15 cellular contexts compared by ENCODE assay signal in genomic region chr13:53775807-53776206, GRCh38.
"Had no signal": no experiment of that assay in that cellular context is flagged by ENCODE, and none has a peak within 500 bp of the region (broad histone marks: within the 10 kb centered on the region; RNA-seq: fewer than 3 reads in every experiment).

No MANE protein-coding gene starts in this region.

- H3K27ac Mint-ChIP-seq: activated naive CD8-positive, alpha-beta T cell treated with anti-CD3 and anti-CD28 coated beads for 36 hours; activated T-helper 1 cell treated with anti-CD3 and anti-CD28 coated beads, Interleukin-12 subunit alpha, Interleukin-12 subunit beta, Interleukin-2, Interleukin-4 antibody, amounts not matched to agents 30 ng/mL and 10 ng/mL and 1 ng/mL, durations not matched to agents 14 hours and 24 hours and 36 hours; natural killer cell treated with Interleukin-12 subunit alpha and Interleukin-12 subunit beta and Interleukin-15 and Interleukin-18, amount 100 ng/mL, for 72 hours; stimulated activated naive B cell treated with anti-CD40 and anti-IgM and Interleukin-4, amounts not matched to agents 10 μg/mL and 1 μg/mL and 100 μg/mL, for 72 hours had no signal

- H3K9me3 ChIP-seq: esophagus squamous epithelium, right atrium auricular region, tibial artery, uterus had no signal

- H3K4me3 ChIP-seq: coronary artery, esophagus squamous epithelium, right atrium auricular region, tibial artery, uterus had no signal

- H3K36me3 ChIP-seq: esophagus squamous epithelium, right atrium auricular region, tibial artery, uterus had no signal

- H3K27ac ChIP-seq: coronary artery, esophagus squamous epithelium, right atrium auricular region, tibial artery, uterus had no signal

- ATAC-seq: natural killer cell treated with Interleukin-12 subunit alpha and Interleukin-12 subunit beta and Interleukin-15 and Interleukin-18, amount 100 ng/mL, for 72 hours; stimulated activated naive B cell treated with anti-CD40 and anti-IgM and Interleukin-4, amounts not matched to agents 10 μg/mL and 1 μg/mL and 100 μg/mL, for 72 hours had no signal

- DNase-seq: activated CD4-positive, alpha-beta T cell treated with anti-CD3 and anti-CD28 coated beads, Interleukin-2, amount 50 U/mL, for 1 hour; activated naive CD8-positive, alpha-beta T cell treated with anti-CD3 and anti-CD28 coated beads for 36 hours; central memory CD4-positive, alpha-beta T cell; esophagus squamous epithelium; mesenchymal stem cell; nucleus accumbens; stimulated activated CD4-positive, alpha-beta T cell treated with anti-CD3 and anti-CD28 coated beads, Interleukin-2, amount 100 ng/mL, for 48 hours; stimulated activated naive B cell treated with anti-CD40 and anti-IgM and Interleukin-4, amounts not matched to agents 10 μg/mL and 1 μg/mL and 100 μg/mL, for 72 hours; tibial artery; uterus had no signal

- H3K36me3 Mint-ChIP-seq: activated naive CD8-positive, alpha-beta T cell treated with anti-CD3 and anti-CD28 coated beads for 36 hours; brain; stimulated activated naive B cell treated with anti-CD40 and anti-IgM and Interleukin-4, amounts not matched to agents 10 μg/mL and 1 μg/mL and 100 μg/mL, for 72 hours had no signal

- H3K4me3 Mint-ChIP-seq: activated naive CD8-positive, alpha-beta T cell treated with anti-CD3 and anti-CD28 coated beads for 36 hours; activated T-helper 1 cell treated with anti-CD3 and anti-CD28 coated beads, Interleukin-12 subunit alpha, Interleukin-12 subunit beta, Interleukin-2, Interleukin-4 antibody, amounts not matched to agents 30 ng/mL and 10 ng/mL and 1 ng/mL, durations not matched to agents 14 hours and 24 hours and 36 hours; brain; natural killer cell treated with Interleukin-12 subunit alpha and Interleukin-12 subunit beta and Interleukin-15 and Interleukin-18, amount 100 ng/mL, for 72 hours; stimulated activated naive B cell treated with anti-CD40 and anti-IgM and Interleukin-4, amounts not matched to agents 10 μg/mL and 1 μg/mL and 100 μg/mL, for 72 hours had no signal

- H3K27me3 ChIP-seq: esophagus squamous epithelium, right atrium auricular region, tibial artery had no signal

- H3K4me1 ChIP-seq: esophagus squamous epithelium, right atrium auricular region, tibial artery, uterus had no signal

- H3K4me1 Mint-ChIP-seq: activated naive CD8-positive, alpha-beta T cell treated with anti-CD3 and anti-CD28 coated beads for 36 hours; stimulated activated naive B cell treated with anti-CD40 and anti-IgM and Interleukin-4, amounts not matched to agents 10 μg/mL and 1 μg/mL and 100 μg/mL, for 72 hours had no signal

- H3K27me3 Mint-ChIP-seq: activated naive CD8-positive, alpha-beta T cell treated with anti-CD3 and anti-CD28 coated beads for 36 hours; natural killer cell treated with Interleukin-12 subunit alpha and Interleukin-12 subunit beta and Interleukin-15 and Interleukin-18, amount 100 ng/mL, for 72 hours; stimulated activated naive B cell treated with anti-CD40 and anti-IgM and Interleukin-4, amounts not matched to agents 10 μg/mL and 1 μg/mL and 100 μg/mL, for 72 hours had no signal
